10 cellular contexts compared by ENCODE assay signal in genomic region chr7:29946428-29947186, GRCh38. TPM values are rescaled to one million over a fixed set of nuclear protein-coding genes. Genes with fewer than 3 reads are reported as not detected.
DNase-seq lines count a peak whose midpoint lies in the region; ATAC-seq, FAIRE-seq and TF ChIP-seq lines count a peak whose summit lies in the region.
"Had no signal": no experiment of that assay in that cellular context is flagged by ENCODE, and none has a peak within 500 bp of the region (broad histone marks: within the 10 kb centered on the region; RNA-seq: fewer than 3 reads in every experiment).

No MANE protein-coding gene starts in this region.

- RAD21 ChIA-PET in GM12878 (lab: Charles Lee; ENCODE audit: unreplicated experiment), result interaction anchor here (0.7 kb wide), 1 partner anchor 115 kb away, joined by 3 read pairs; no protein-coding TSS in a partner anchor

- no TSS peak for BruUV-seq in GM12878 (replicated peaks; lab: Mats Ljungman, UMichigan)
- BruUV-seq in HepG2 (replicated peaks; lab: Mats Ljungman, UMichigan), result no TSS peak

- H3K36me3 Mint-ChIP-seq in activated naive CD4-positive, alpha-beta T cell treated with anti-CD3 and anti-CD28 coated beads, Interleukin-2, amount 10 ng/mL, durations not matched to agents 7 days and 5 days, result no peaks in the 10 kb centered on the region

- CTCF ChIA-PET in GM12878 (lab: Yijun Ruan, JAX), result interaction anchor here (1.1 to 1.8 kb wide), 3 partner anchors 10 to 127 kb away, joined by 3 to 4 read pairs (median 4); no protein-coding TSS in a partner anchor
- CTCF ChIA-PET in HepG2 (lab: Yijun Ruan, JAX; ENCODE audit: low intra/inter-chr PET ratio, low total read pairs), result no interaction called here
- CTCF ChIA-PET in activated naive CD4-positive, alpha-beta T cell treated with anti-CD3 and anti-CD28 coated beads, Interleukin-2, amount 10 ng/mL, durations not matched to agents 7 days and 5 days (lab: Charles Lee), result no interaction called here

- H3K4me1 ChIP-seq in GM12878 (ENCODE audit: control insufficient read depth, insufficient read depth, low read length) (no peaks in the 10 kb centered on the region), HepG2 (ENCODE audit: insufficient read depth, low read length) (no peaks in the 10 kb centered on the region)

- 96% methylated on average over 5 of the region's 5 CpGs for WGBS in GM12878 (ENCODE audit: insufficient coverage, insufficient replicate concordance, low lambda C conversion rate, missing lambda C conversion rate)
- WGBS in HepG2 (ENCODE audit: low lambda C conversion rate), result 83% methylated on average over 4 of the region's 5 CpGs

- FAIRE-seq in GM12878 (lab: Jason Lieb, UNC) (no peak), HepG2 (lab: Jason Lieb, UNC) (no peak)

- no peak overlapping the region for H3K9ac ChIP-seq in GM12878 (ENCODE audit: control insufficient read depth, insufficient read depth, low read length)
- H3K9ac ChIP-seq in HepG2 (ENCODE audit: insufficient read depth, low read depth, low read length), result no peak overlapping the region

- no peaks in the 10 kb centered on the region for H3K27me3 ChIP-seq in GM12878 (replicated peaks in 1 of 2; ENCODE audit: control insufficient read depth in 2 of 2, insufficient read depth in 2 of 2, low read length in 1 of 2)
- H3K27me3 ChIP-seq in HepG2 (ENCODE audit: control insufficient read depth in 1 of 2, insufficient read depth in 2 of 2, low read length in 2 of 2), result no peaks in the 10 kb centered on the region

- H2AFZ ChIP-seq in GM12878 (ENCODE audit: control insufficient read depth, low read depth, low read length) (no peak overlapping the region), HepG2 (ENCODE audit: low read length) (no peak overlapping the region)

- peaks cover 6% of the 10 kb centered on the region for H3K9me3 Mint-ChIP-seq in activated naive CD4-positive, alpha-beta T cell treated with anti-CD3 and anti-CD28 coated beads, Interleukin-2, amount 10 ng/mL, durations not matched to agents 7 days and 5 days

- SMC1A ChIA-PET in GM12878 (lab: Charles Lee; ENCODE audit: uncharacterized antibody, unreplicated experiment), result interaction anchor here (1.1 kb wide), 1 partner anchor 113 kb away, joined by 4 read pairs; no protein-coding TSS in a partner anchor

- peak; percentile 33; the same call in 1 of the 2 replicates for TF ChIP-seq RAD21 in GM12878 (IDR thresholded peaks at IDR 0.05; ENCODE audit: insufficient read depth, low read depth, low read length)
- no peak for TF ChIP-seq RAD21 in HepG2 (CRISPR knock-in tag; IDR thresholded peaks at IDR 0.05)

- no peaks in the 10 kb centered on the region for H3K4me1 Mint-ChIP-seq in activated naive CD4-positive, alpha-beta T cell treated with anti-CD3 and anti-CD28 coated beads, Interleukin-2, amount 10 ng/mL, durations not matched to agents 7 days and 5 days
- H3K4me1 Mint-ChIP-seq: activated naive CD8-positive, alpha-beta T cell treated with anti-CD3 and anti-CD28 coated beads, Interleukin-2, amount 10 ng/mL, durations not matched to agents 7 days and 5 days had no signal

- intact Hi-C loops in GM12878 (cut with micrococcal nuclease; ENCODE audit: unreplicated experiment) (no loop called here), HepG2 (cut with micrococcal nuclease; ENCODE audit: unreplicated experiment) (loop anchor here (1.0 kb wide), 1 partner anchor 116 kb away; no protein-coding TSS in a partner anchor)

- no peak overlapping the region for H3K4me3 Mint-ChIP-seq in activated naive CD4-positive, alpha-beta T cell treated with anti-CD3 and anti-CD28 coated beads, Interleukin-2, amount 10 ng/mL, durations not matched to agents 7 days and 5 days
- H3K4me3 Mint-ChIP-seq: activated naive CD8-positive, alpha-beta T cell treated with anti-CD3 and anti-CD28 coated beads, Interleukin-2, amount 10 ng/mL, durations not matched to agents 7 days and 5 days had no signal

- H3K4me3 ChIP-seq in GM12878 (no peak overlapping the region), HepG2 (replicated peaks in 1 of 3; ENCODE audit: insufficient read depth in 1 of 3, low read depth in 2 of 3, low read length in 3 of 3) (no peak overlapping the region)

- TF ChIP-seq CTCF in AG09319 (IDR thresholded peaks at IDR 0.05; ENCODE audit: low read depth, low read length) (peak; percentile 36), GM12878 (IDR thresholded peaks at IDR 0.05 in 2 of 3, conservative IDR thresholded peaks at IDR 0.05 in 1 of 3; ENCODE audit: control insufficient read depth in 2 of 3, extremely low read depth in 1 of 3, insufficient read depth in 1 of 3, low read depth in 3 of 3, low read length in 3 of 3) (peak in 2 of 3 experiments; percentile 12 to 22; a peak in 2 of 6 replicates), HepG2 (CRISPR knock-in tag; IDR thresholded peaks at IDR 0.05) (peak; percentile 52)

- peaks cover 18 to 34% of the 10 kb centered on the region in 2 experiments for H3K36me3 ChIP-seq in GM12878 (ENCODE audit: control insufficient read depth in 2 of 2, insufficient read depth in 2 of 2, low read length in 1 of 2)
- H3K36me3 ChIP-seq in HepG2 (replicated peaks in 1 of 2; ENCODE audit: control insufficient read depth in 1 of 2, insufficient read depth in 2 of 2, low read length in 2 of 2), result peaks cover 40 to 75% of the 10 kb centered on the region in 2 experiments

- H4K20me1 ChIP-seq in GM12878 (ENCODE audit: control insufficient read depth, insufficient read depth) (peaks cover 2% of the 10 kb centered on the region; the same call in 1 of the 2 replicates), HepG2 (ENCODE audit: insufficient read depth, low read length) (peaks cover 6% of the 10 kb centered on the region; the same call in 1 of the 2 replicates)

- H3K79me2 ChIP-seq in GM12878 (ENCODE audit: control insufficient read depth, insufficient read depth, low read length) (no peaks in the 10 kb centered on the region), HepG2 (ENCODE audit: insufficient read depth, low read length) (no peaks in the 10 kb centered on the region)

- H3K27me3 Mint-ChIP-seq in activated naive CD4-positive, alpha-beta T cell treated with anti-CD3 and anti-CD28 coated beads, Interleukin-2, amount 10 ng/mL, durations not matched to agents 7 days and 5 days, result peaks cover 11% of the 10 kb centered on the region
- H3K27me3 Mint-ChIP-seq: activated naive CD8-positive, alpha-beta T cell treated with anti-CD3 and anti-CD28 coated beads, Interleukin-2, amount 10 ng/mL, durations not matched to agents 7 days and 5 days had no signal

- H3K9me3 ChIP-seq in GM12878 (replicated peaks; ENCODE audit: control insufficient read depth, insufficient read depth, low read length), result peaks cover 4% of the 10 kb centered on the region; the same call in 1 of the 3 replicates
- no peaks in the 10 kb centered on the region for H3K9me3 ChIP-seq in HepG2 (ENCODE audit: low read length)

- no peak for TF ChIP-seq EP300 in GM12878 (IDR thresholded peaks at IDR 0.05; ENCODE audit: borderline replicate concordance in 1 of 2, control insufficient read depth in 1 of 2, low read depth in 2 of 2, low read length in 2 of 2)
- no peak for TF ChIP-seq EP300 in HepG2 (IDR thresholded peaks at IDR 0.05; ENCODE audit: low read depth in 2 of 2, low read length in 2 of 2)
- TF ChIP-seq EP300 in HepG2 (CRISPR knock-in tag; IDR thresholded peaks at IDR 0.05; ENCODE audit: borderline replicate concordance), result no peak

- no peak overlapping the region for H3K27ac Mint-ChIP-seq in activated naive CD4-positive, alpha-beta T cell treated with anti-CD3 and anti-CD28 coated beads, Interleukin-2, amount 10 ng/mL, durations not matched to agents 7 days and 5 days
- H3K27ac Mint-ChIP-seq: activated naive CD8-positive, alpha-beta T cell treated with anti-CD3 and anti-CD28 coated beads, Interleukin-2, amount 10 ng/mL, durations not matched to agents 7 days and 5 days had no signal

- ATAC-seq in GM12878 (peak; percentile 51), HepG2 (peak; percentile 76), HG03571 (IDR thresholded peaks at IDR 0.05; ENCODE audit: unreplicated experiment) (no peak)

- POLR2A ChIA-PET in GM12878 (lab: Charles Lee) (interaction anchor here (0.6 kb wide), 1 partner anchor 186 kb away, joined by 3 read pairs; no protein-coding TSS in a partner anchor), HepG2 (lab: Yijun Ruan, JAX) (no interaction called here)

- DNase-seq in AG09319 (ENCODE audit: extremely low read depth, low read depth) (no peak), HT-29 (ENCODE audit: low spot score) (peak; percentile 57), GM12878 (ENCODE audit: low read depth, low spot score) (no peak), HepG2 (ENCODE audit: low spot score) (peak; percentile 19), DMS79 (lab: John Stamatoyannopoulos, UW) (no peak), T-helper 2 cell (no peak)
- no peak for DNase-seq in activated naive CD4-positive, alpha-beta T cell treated with anti-CD3 and anti-CD28 coated beads, Interleukin-2, amount 10 ng/mL, durations not matched to agents 7 days and 5 days
- DNase-seq: activated naive CD8-positive, alpha-beta T cell treated with anti-CD3 and anti-CD28 coated beads, Interleukin-2, amount 10 ng/mL, durations not matched to agents 7 days and 5 days; NCI-H1417 treated with DMSO at 0.1 percent for 48 hours had no signal

- TF ChIP-seq POLR2A in GM12878 (IDR thresholded peaks at IDR 0.05; ENCODE audit: low read depth, low read length) (peak; percentile 30; the same call in 1 of the 2 replicates), HepG2 (IDR thresholded peaks at IDR 0.05; ENCODE audit: insufficient read depth in 1 of 2, low read depth in 2 of 2, low read length in 2 of 2) (no peak)

- in situ Hi-C loops in GM12878 (cut with MboI) (no loop called here), HepG2 (cut with HindIII; ENCODE audit: extremely low pct_ligation_motif_present, low pct_unique_long_range_greater_than_20kb) (no loop called here)

- no peak overlapping the region for H3K4me2 ChIP-seq in GM12878 (ENCODE audit: control insufficient read depth, insufficient read depth)
- H3K4me2 ChIP-seq in HepG2 (ENCODE audit: low read depth, low read length), result no peak overlapping the region

- H3K27ac ChIP-seq in GM12878 (ENCODE audit: control insufficient read depth, insufficient read depth) (no peak overlapping the region), HepG2 (ENCODE audit: extremely low read length, insufficient read depth, low read length) (no peak overlapping the region)

RNA-seq across cellular contexts. Expression of gene SCRN1, which starts 43.0 kb away (rescaled TPM):
- total RNA-seq in HT-29 (2014; rRNA removed; shearing (Covaris generic)), result 17.0 and 18.6 TPM in 2 replicates
- total RNA-seq in GM12878 (2013; cell fraction: nucleolus; rRNA removed), result 27.7 and 29.9 TPM in 2 replicates
- total RNA-seq in GM12878 (2014; rRNA removed) (39.5 and 44.1 TPM in 2 replicates), GM12878 (2014; rRNA removed; fragmentation: Illumina TruSeq; extraction: Trizol) (41.6 and 41.9 TPM in 2 replicates), GM12878 (2021) (67.6 and 68.5 TPM in 2 replicates), HepG2 (2016; rRNA removed; fragmentation: Illumina TruSeq; extraction: Trizol) (49.8 and 74.4 TPM in 2 replicates)
- polyA plus RNA-seq in GM12878 (2011; ENCODE audit: low read depth), result 28.2 TPM
- polyA plus RNA-seq in GM12878 (2011; rRNA removed) (41.7 and 46.7 TPM in 2 replicates), GM12878 (2014; fragmentation: Illumina TruSeq; extraction: Trizol) (51.3 and 51.5 TPM in 2 replicates), GM12878 (2014; fragmentation: Nextera tagmentation; extraction: Ambion mirVana) (10 to 100 TPM; 11.1 to 13.4 TPM), GM12878 (2014; rRNA removed) (33.0 and 36.7 TPM in 2 replicates), GM12878 (2016; fragmentation: Nextera tagmentation; extraction: Ambion mirVana) (10 to 100 TPM; 42.7 to 49.2 TPM), HepG2 (2011; rRNA removed) (43.2 and 45.5 TPM in 2 replicates)
- polyA plus RNA-seq in GM12878 (2011; cell fraction: cytosol; rRNA removed), result 28.1 and 34.2 TPM in 2 replicates
- 25.7 and 30.3 TPM in 2 replicates for polyA plus RNA-seq in GM12878 (2011; cell fraction: nucleus; rRNA removed)
- polyA plus RNA-seq in GM12878 (2012), result 31.1 and 38.9 TPM in 2 replicates
- polyA minus RNA-seq in GM12878 (2011; rRNA and poly(A)+ RNA removed), result 52.3 and 54.2 TPM in 2 replicates
- polyA minus RNA-seq in GM12878 (2011; cell fraction: cytosol; rRNA and poly(A)+ RNA removed), result 17.8 and 18.6 TPM in 2 replicates
- polyA minus RNA-seq in GM12878 (2011; cell fraction: nucleus; rRNA and poly(A)+ RNA removed), result 10.2 and 11.3 TPM in 2 replicates
- total RNA-seq in HepG2 (2016; cell fraction: cytosol; rRNA removed; fragmentation: Illumina TruSeq; extraction: Trizol; ENCODE audit: low read depth), result 4.9 and 6.1 TPM in 2 replicates
- 49.7 and 72.4 TPM in 2 replicates for total RNA-seq in HepG2 (2016; cell fraction: insoluble cytoplasmic fraction; rRNA removed; fragmentation: Illumina TruSeq; extraction: Trizol)
- 19.2 and 21.8 TPM in 2 replicates for total RNA-seq in HepG2 (2016; cell fraction: membrane; rRNA removed; fragmentation: Illumina TruSeq; extraction: Trizol)
- 30.8 and 34.7 TPM in 2 replicates for total RNA-seq in HepG2 (2016; cell fraction: nucleus; rRNA removed; fragmentation: Illumina TruSeq; extraction: Trizol)
- 34.6 and 50.4 TPM in 2 replicates for polyA plus RNA-seq in HepG2 (2011; cell fraction: cytosol; rRNA removed)
- 29.6 and 33.8 TPM in 2 replicates for polyA plus RNA-seq in HepG2 (2011; cell fraction: nucleus; rRNA removed)
- polyA plus RNA-seq in HepG2 (2012), result 54.8 and 60.8 TPM in 2 replicates
- polyA plus RNA-seq in HepG2 (2016; cell fraction: cytosol; fragmentation: Illumina TruSeq; extraction: Trizol; ENCODE audit: low read depth), result 2.6 and 2.8 TPM in 2 replicates
- polyA plus RNA-seq in HepG2 (2016; cell fraction: insoluble cytoplasmic fraction; fragmentation: Illumina TruSeq; extraction: Trizol; ENCODE audit: low read depth), result 50.7 and 51.5 TPM in 2 replicates
- polyA plus RNA-seq in HepG2 (2016; cell fraction: membrane; fragmentation: Illumina TruSeq; extraction: Trizol; ENCODE audit: low read depth), result 6.7 and 7.7 TPM in 2 replicates
- polyA plus RNA-seq in HepG2 (2016; cell fraction: nucleus; fragmentation: Illumina TruSeq; extraction: Trizol; ENCODE audit: insufficient read depth, low read depth), result 29.8 and 32.4 TPM in 2 replicates
- 7.8 and 87.3 TPM in 2 replicates for polyA minus RNA-seq in HepG2 (2011; rRNA and poly(A)+ RNA removed; ENCODE audit: low replicate concordance)
- 58.2 and 64.4 TPM in 2 replicates for polyA minus RNA-seq in HepG2 (2011; cell fraction: cytosol; rRNA and poly(A)+ RNA removed)
- 31.7 and 46.6 TPM in 2 replicates for polyA minus RNA-seq in HepG2 (2011; cell fraction: nucleus; rRNA and poly(A)+ RNA removed)

Comparison
In these comparisons a context has a peak if more than half of its experiments do, and no peak if none do; other contexts are left out.
1. DNase-seq: peak in HT-29 (single experiment) and HepG2 (single experiment); none in AG09319 (single experiment), GM12878 (single experiment), activated naive CD4-positive, alpha-beta T cell treated with anti-CD3 and anti-CD28 coated beads, Interleukin-2, amount 10 ng/mL, durations not matched to agents 7 days and 5 days (single experiment), DMS79 (single experiment) and T-helper 2 cell (0 of 5).
2. Peak in every context shown above with its lines, with median percentiles within 50 percentile points of each other: CTCF ChIP-seq.